8 cellular contexts compared by ENCODE assay signal in the genomic region with DNA sequence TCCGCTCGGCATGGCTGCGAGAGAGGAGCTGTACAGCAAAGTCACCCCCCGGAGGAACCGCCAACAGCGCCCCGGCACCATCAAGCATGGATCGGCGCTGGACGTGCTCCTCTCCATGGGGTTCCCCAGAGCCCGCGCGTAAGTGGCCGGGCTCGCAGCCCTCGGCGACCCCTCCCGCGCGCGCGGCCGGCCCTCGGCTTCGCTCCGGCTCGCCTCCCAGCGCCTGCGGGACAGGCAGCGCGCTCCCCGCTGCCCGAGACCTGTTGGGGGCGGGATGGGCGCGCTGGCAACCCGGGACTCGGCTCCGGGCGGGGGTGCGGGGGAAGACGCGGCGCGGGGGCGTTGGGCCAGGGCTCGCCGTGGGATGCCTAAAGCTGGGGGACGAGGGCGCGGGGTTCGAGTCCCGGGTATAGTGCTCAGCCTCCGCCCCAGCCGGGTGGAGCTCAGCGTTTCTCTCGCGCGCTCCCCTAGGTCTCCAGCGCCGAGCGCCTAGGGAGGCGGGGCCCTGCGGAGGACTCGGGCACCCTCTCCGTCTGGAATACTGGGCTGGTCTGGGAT. TPM values are rescaled to one million over a fixed set of nuclear protein-coding genes. Genes with fewer than 3 reads are reported as not detected.
A peak's percentile ranks its signal among the peaks of the same experiment; 100 is the strongest.
DNase-seq lines count a peak whose midpoint lies in the region; ATAC-seq and TF ChIP-seq lines count a peak whose summit lies in the region.

No MANE protein-coding gene starts in this region.

- H3K27me3 ChIP-seq in NT2/D1 (ENCODE audit: insufficient read depth, insufficient read length) (peaks cover 17% of the 10 kb centered on the region), thymus (ENCODE audit: control insufficient read depth, insufficient read depth) (no peaks in the 10 kb centered on the region)

- H3K36me3 ChIP-seq in NT2/D1 (ENCODE audit: insufficient read depth, insufficient read length, low read length) = no peaks in the 10 kb centered on the region
- no peaks in the 10 kb centered on the region for H3K36me3 ChIP-seq in thymus (ENCODE audit: control insufficient read depth, insufficient read depth)

- WGBS in thymus = under 1% methylated on average over 66 of the region's 66 CpGs

- peaks cover 13% of the 10 kb centered on the region for H3K4me1 Mint-ChIP-seq in activated T-helper 1 cell treated with anti-CD3 and anti-CD28 coated beads, Interleukin-12 subunit alpha, Interleukin-12 subunit beta, Interleukin-2, Interleukin-4 antibody, amounts not matched to agents 30 ng/mL and 10 ng/mL and 1 ng/mL, durations not matched to agents 14 hours and 24 hours and 36 hours (ENCODE audit: low read depth)
- H3K4me1 Mint-ChIP-seq in nephron progenitor cell = peaks cover 43% of the 10 kb centered on the region

- H3K9ac ChIP-seq in NT2/D1 (ENCODE audit: insufficient read length, low read depth) = peak overlapping the region; percentile 86

- peak overlapping the region; percentile 80 for H3K4me3 ChIP-seq in NT2/D1 (ENCODE audit: insufficient read length, low read depth)
- peak overlapping the region; percentile 84 for H3K4me3 ChIP-seq in fibroblast of mammary gland (ENCODE audit: control insufficient read depth, low read depth, low read length)
- H3K4me3 ChIP-seq in thymus (ENCODE audit: low read length) = peak overlapping the region; percentile 79

- H3K27ac ChIP-seq in thymus (ENCODE audit: low read depth) = peak overlapping the region; percentile 87

- peaks cover 10% of the 10 kb centered on the region for H3K4me1 ChIP-seq in NT2/D1 (ENCODE audit: insufficient read depth, insufficient read length)
- peaks cover 19% of the 10 kb centered on the region for H3K4me1 ChIP-seq in thymus (ENCODE audit: control insufficient read depth, insufficient read depth, low read length)

- H3K9me3 ChIP-seq in NT2/D1 (ENCODE audit: insufficient read depth, low read length) (no peaks in the 10 kb centered on the region), thymus (ENCODE audit: control insufficient read depth) (no peaks in the 10 kb centered on the region)

- intact Hi-C loops in activated T-helper 1 cell treated with anti-CD3 and anti-CD28 coated beads, Interleukin-12 subunit alpha, Interleukin-12 subunit beta, Interleukin-2, Interleukin-4 antibody, amounts not matched to agents 30 ng/mL and 10 ng/mL and 1 ng/mL, durations not matched to agents 14 hours and 24 hours and 36 hours (cut with micrococcal nuclease) = loop anchor here (1.0 kb wide), 3 partner anchors 19 to 88 kb away; no protein-coding TSS in a partner anchor

- H3K4me3 Mint-ChIP-seq in activated T-helper 1 cell treated with anti-CD3 and anti-CD28 coated beads, Interleukin-12 subunit alpha, Interleukin-12 subunit beta, Interleukin-2, Interleukin-4 antibody, amounts not matched to agents 30 ng/mL and 10 ng/mL and 1 ng/mL, durations not matched to agents 14 hours and 24 hours and 36 hours = peak overlapping the region; percentile 94
- peak overlapping the region; percentile 93 for H3K4me3 Mint-ChIP-seq in nephron progenitor cell

- H3K27me3 Mint-ChIP-seq in activated T-helper 1 cell treated with anti-CD3 and anti-CD28 coated beads, Interleukin-12 subunit alpha, Interleukin-12 subunit beta, Interleukin-2, Interleukin-4 antibody, amounts not matched to agents 30 ng/mL and 10 ng/mL and 1 ng/mL, durations not matched to agents 14 hours and 24 hours and 36 hours (ENCODE audit: insufficient read depth) = peaks cover 65% of the 10 kb centered on the region
- H3K27me3 Mint-ChIP-seq in nephron progenitor cell (ENCODE audit: low read depth, poor library complexity) = peaks cover 44% of the 10 kb centered on the region

- H3K36me3 Mint-ChIP-seq in activated T-helper 1 cell treated with anti-CD3 and anti-CD28 coated beads, Interleukin-12 subunit alpha, Interleukin-12 subunit beta, Interleukin-2, Interleukin-4 antibody, amounts not matched to agents 30 ng/mL and 10 ng/mL and 1 ng/mL, durations not matched to agents 14 hours and 24 hours and 36 hours (ENCODE audit: low read depth) = peaks cover 9% of the 10 kb centered on the region
- H3K36me3 Mint-ChIP-seq in nephron progenitor cell (ENCODE audit: low read depth) = peaks cover 4% of the 10 kb centered on the region

- H3K9me3 Mint-ChIP-seq in activated T-helper 1 cell treated with anti-CD3 and anti-CD28 coated beads, Interleukin-12 subunit alpha, Interleukin-12 subunit beta, Interleukin-2, Interleukin-4 antibody, amounts not matched to agents 30 ng/mL and 10 ng/mL and 1 ng/mL, durations not matched to agents 14 hours and 24 hours and 36 hours = no peaks in the 10 kb centered on the region
- peaks cover 4% of the 10 kb centered on the region for H3K9me3 Mint-ChIP-seq in nephron progenitor cell

- peak; percentile 46 for ATAC-seq in HG02973 (IDR thresholded peaks at IDR 0.05; ENCODE audit: unreplicated experiment)

- no peak overlapping the region for H3K27ac Mint-ChIP-seq in activated T-helper 1 cell treated with anti-CD3 and anti-CD28 coated beads, Interleukin-12 subunit alpha, Interleukin-12 subunit beta, Interleukin-2, Interleukin-4 antibody, amounts not matched to agents 30 ng/mL and 10 ng/mL and 1 ng/mL, durations not matched to agents 14 hours and 24 hours and 36 hours
- no peak overlapping the region for H3K27ac Mint-ChIP-seq in nephron progenitor cell

- TF ChIP-seq CTCF in fibroblast of mammary gland (conservative IDR thresholded peaks at IDR 0.05; ENCODE audit: control insufficient read depth, insufficient read depth, low read depth, low read length) = no peak
- no peak for TF ChIP-seq CTCF in nephron progenitor cell (IDR thresholded peaks at IDR 0.05)

- DNase-seq in DMS53 (lab: John Stamatoyannopoulos, UW) (peak; percentile 25), DMS53 treated with DMSO at 0.1 percent for 48 hours (lab: John Stamatoyannopoulos, UW; ENCODE audit: unreplicated experiment) (no peak), NT2/D1 (ENCODE audit: low read depth, low spot score) (no peak), fibroblast of mammary gland (ENCODE audit: low read depth) (peak; percentile 49), nephron progenitor cell (peak; percentile 75)
- peak; percentile 22 for DNase-seq in activated T-helper 1 cell treated with anti-CD3 and anti-CD28 coated beads, Interleukin-12 subunit alpha, Interleukin-12 subunit beta, Interleukin-2, Interleukin-4 antibody, amounts not matched to agents 30 ng/mL and 10 ng/mL and 1 ng/mL, durations not matched to agents 14 hours and 24 hours and 36 hours (ENCODE audit: low spot score)

RNA-seq across cellular contexts. Expression of a gene that starts 0.6 kb away (rescaled TPM):
- 17.9 and 18.3 TPM in 2 replicates for total RNA-seq in activated T-helper 1 cell treated with anti-CD3 and anti-CD28 coated beads, Interleukin-12 subunit alpha, Interleukin-12 subunit beta, Interleukin-2, Interleukin-4 antibody, amounts not matched to agents 30 ng/mL and 10 ng/mL and 1 ng/mL, durations not matched to agents 14 hours and 24 hours and 36 hours
- polyA plus RNA-seq in thymus = 11.2 TPM

Comparison
In these comparisons a context has a peak if more than half of its experiments do, and no peak if none do; other contexts are left out.
1. DNase-seq: peak in DMS53 (single experiment), activated T-helper 1 cell treated with anti-CD3 and anti-CD28 coated beads, Interleukin-12 subunit alpha, Interleukin-12 subunit beta, Interleukin-2, Interleukin-4 antibody, amounts not matched to agents 30 ng/mL and 10 ng/mL and 1 ng/mL, durations not matched to agents 14 hours and 24 hours and 36 hours (single experiment), fibroblast of mammary gland (single experiment) and nephron progenitor cell (single experiment); none in DMS53 treated with DMSO at 0.1 percent for 48 hours (single experiment) and NT2/D1 (single experiment).
2. Peak in every context shown above with its lines, with median percentiles within 50 percentile points of each other: H3K4me3 ChIP-seq.